23 cellular contexts compared by ENCODE assay signal in the genomic region with DNA sequence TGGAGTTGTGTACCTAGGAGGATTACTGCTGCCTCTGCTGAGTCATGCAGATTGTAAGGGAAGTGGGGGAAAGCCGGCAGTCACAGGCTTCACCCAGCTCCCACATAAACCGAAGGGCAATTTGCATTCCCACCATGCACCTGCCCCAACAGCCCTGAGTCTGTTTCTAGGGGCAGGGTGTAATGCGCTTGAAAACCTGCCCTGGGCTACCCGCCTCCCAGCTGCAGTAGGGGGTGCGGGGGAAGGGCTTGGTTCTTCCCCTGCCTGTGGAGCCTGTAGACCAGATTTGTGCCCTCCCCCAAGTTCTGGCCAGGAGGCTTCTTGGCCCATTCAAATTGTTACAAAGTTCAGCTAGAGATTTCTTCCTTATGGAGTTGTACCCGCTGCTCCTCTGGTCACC.
"Had no signal": no experiment of that assay in that cellular context is flagged by ENCODE, and none has a peak within 500 bp of the region (broad histone marks: within the 10 kb centered on the region; RNA-seq: fewer than 3 reads in every experiment).

No MANE protein-coding gene starts in this region.

- H3K36me3 ChIP-seq: ascending aorta had no signal

- H3K4me3 ChIP-seq: ascending aorta, body of pancreas had no signal

- H3K27me3 ChIP-seq: ascending aorta, body of pancreas had no signal

- DNase-seq: activated B cell treated with CpG ODN at 0.5 μM for 24 hours; activated CD4-positive, alpha-beta T cell treated with anti-CD3 and anti-CD28 coated beads for 1 hour; activated CD4-positive, alpha-beta T cell treated with anti-CD3 and anti-CD28 coated beads, Interleukin-2, amount 10 ng/mL, durations not matched to agents 24 days and 14 days; activated CD4-positive, alpha-beta T cell treated with anti-CD3 and anti-CD28 coated beads, Interleukin-2, amount 50 U/mL, for 48 hours; activated CD8-positive, alpha-beta memory T cell treated with anti-CD3 and anti-CD28 coated beads, Interleukin-2, amount 10 ng/mL, durations not matched to agents 7 days and 5 days; activated effector memory CD4-positive, alpha-beta T cell treated with anti-CD3 and anti-CD28 coated beads, Interleukin-2, amount 50 U/mL, for 16 hours; activated naive CD4-positive, alpha-beta T cell treated with Interleukin-2 at 50 U/mL for 16 hours; activated naive CD8-positive, alpha-beta T cell treated with anti-CD3 and anti-CD28 coated beads, Interleukin-2, amount 50 U/mL, for 24 hours; activated T-cell treated with anti-CD3 and anti-CD28 coated beads, Interleukin-2, amount 50 U/mL, for 4 hours; amniotic stem cell; body of pancreas; central memory CD4-positive, alpha-beta T cell; NCI-H1092; NCI-H1417; NCI-H1930; NCI-H2107; NCI-H345; NCI-H510A; PC-3; SHP77; T-helper 17 cell; T-helper 9 cell had no signal

- H3K9me3 ChIP-seq: ascending aorta, body of pancreas had no signal

- H3K27ac ChIP-seq: ascending aorta, body of pancreas had no signal

- H3K4me1 ChIP-seq: ascending aorta, body of pancreas had no signal
